ENCODE assay signal across 28 cellular contexts in genomic region chr6:100482698-100483097, GRCh38. TPM values are rescaled to one million over a fixed set of nuclear protein-coding genes. Genes with fewer than 3 reads are reported as not detected.
DNase-seq lines count a peak whose midpoint lies in the region; TF ChIP-seq lines count a peak whose summit lies in the region.
"Had no signal": no experiment of that assay in that cellular context is flagged by ENCODE, and none has a peak within 500 bp of the region (broad histone marks: within the 10 kb centered on the region; RNA-seq: fewer than 3 reads in every experiment).

No MANE protein-coding gene starts in this region.

- H3K27ac Mint-ChIP-seq in type B pancreatic cell: no peak overlapping the region
- H3K27ac Mint-ChIP-seq: H9; immature natural killer cell; mesothelial cell of epicardium; naive thymus-derived CD4-positive, alpha-beta T cell; progenitor cell of endocrine pancreas; T-helper 1 cell treated with Interleukin-12 subunit alpha and Interleukin-12 subunit beta and Interleukin-4 antibody, amounts not matched to agents 30 μg/mL and 1 μg/mL, for 36 hours had no signal

- H3K4me3 Mint-ChIP-seq in type B pancreatic cell: no peak overlapping the region
- H3K4me3 Mint-ChIP-seq: H9; immature natural killer cell; mesothelial cell of epicardium; naive thymus-derived CD4-positive, alpha-beta T cell; T-helper 1 cell treated with Interleukin-12 subunit alpha and Interleukin-12 subunit beta and Interleukin-4 antibody, amounts not matched to agents 30 μg/mL and 1 μg/mL, for 36 hours had no signal

- peaks cover 14% of the 10 kb centered on the region for H3K27me3 Mint-ChIP-seq in type B pancreatic cell
- H3K27me3 Mint-ChIP-seq: progenitor cell of endocrine pancreas had no signal

- H3K36me3 ChIP-seq in liver (ENCODE audit: control insufficient read depth in 4 of 4, insufficient read depth in 3 of 4, low read depth in 1 of 4, low read length in 3 of 4): no peaks in the 10 kb centered on the region
- H3K36me3 ChIP-seq: BE2C, neutrophil, stomach had no signal

- DNase-seq in DMS153 treated with DMSO at 0.1 percent for 48 hours (lab: John Stamatoyannopoulos, UW; ENCODE audit: unreplicated experiment): peak; percentile 50
- peak; percentile 41 for DNase-seq in LNCaP clone FGC (ENCODE audit: low read depth)
- peak; percentile 98 for DNase-seq in NCI-H774 (lab: John Stamatoyannopoulos, UW)
- DNase-seq in DMS114 treated with DMSO at 0.1 percent for 48 hours (lab: John Stamatoyannopoulos, UW; ENCODE audit: unreplicated experiment): no peak
- DNase-seq in UCSD-AML1 (lab: John Stamatoyannopoulos, UW; ENCODE audit: unreplicated experiment): no peak
- no peak for DNase-seq in type B pancreatic cell (ENCODE audit: extremely low spot score, unreplicated experiment)
- DNase-seq: activated T-cell treated with anti-CD3 and anti-CD28 coated beads, Interleukin-2, amount 50 U/mL, for 48 hours; BE2C; caudate nucleus; cortex of kidney; DMS79; GDM1; H9; immature natural killer cell; left ventricle myocardium superior; naive thymus-derived CD4-positive, alpha-beta T cell; NCI-H1436 treated with DMSO at 0.1 percent for 48 hours; NCI-H2171; NCI-H526; RPMI8226; stomach had no signal

- H3K27me3 ChIP-seq in liver (ENCODE audit: control insufficient read depth in 4 of 4, insufficient read depth in 4 of 4, low read length in 3 of 4): no peaks in the 10 kb centered on the region

- peaks cover 3% of the 10 kb centered on the region for H3K4me1 Mint-ChIP-seq in type B pancreatic cell (ENCODE audit: unreplicated experiment)
- H3K4me1 Mint-ChIP-seq: H9; immature natural killer cell; mesothelial cell of epicardium; naive thymus-derived CD4-positive, alpha-beta T cell had no signal

- peaks cover 4 to 51% (median 44%) of the 10 kb centered on the region in 4 donors for H3K4me1 ChIP-seq in liver (ENCODE audit: control insufficient read depth in 4 of 4, insufficient read depth in 4 of 4, low read length in 3 of 4)
- H3K4me1 ChIP-seq: BE2C had no signal

- H3K4me3 ChIP-seq in LNCaP clone FGC (ENCODE audit: low read depth, low read length) (no peak overlapping the region), liver (ENCODE audit: low read depth in 1 of 3, low read length in 3 of 3) (no peak overlapping the region)
- H3K4me3 ChIP-seq: SK-N-MC, stomach had no signal

- no peaks in the 10 kb centered on the region for H3K36me3 Mint-ChIP-seq in type B pancreatic cell
- H3K36me3 Mint-ChIP-seq: immature natural killer cell; mesothelial cell of epicardium; naive thymus-derived CD4-positive, alpha-beta T cell had no signal

- TF ChIP-seq CTCF in LNCaP clone FGC (IDR thresholded peaks at IDR 0.05; ENCODE audit: control insufficient read depth, extremely low read depth, insufficient read depth) (no peak), liver (IDR thresholded peaks at IDR 0.05; ENCODE audit: low read depth, low read length, missing input control) (no peak), type B pancreatic cell (conservative IDR thresholded peaks at IDR 0.05) (no peak)

- peaks cover 4% of the 10 kb centered on the region for H3K9me3 Mint-ChIP-seq in type B pancreatic cell
- H3K9me3 Mint-ChIP-seq: H9; immature natural killer cell; mesothelial cell of epicardium; naive thymus-derived CD4-positive, alpha-beta T cell; T-helper 1 cell treated with Interleukin-12 subunit alpha and Interleukin-12 subunit beta and Interleukin-4 antibody, amounts not matched to agents 30 μg/mL and 1 μg/mL, for 36 hours had no signal

- no peaks in the 10 kb centered on the region for H3K9me3 ChIP-seq in liver (ENCODE audit: control insufficient read depth in 4 of 4, low read length in 3 of 4)
- H3K9me3 ChIP-seq: BE2C, neutrophil, stomach had no signal

- peak; percentile 68 for TF ChIP-seq RAD21 in liver (IDR thresholded peaks at IDR 0.05)

- H3K9ac ChIP-seq in liver (ENCODE audit: low read depth in 1 of 2, low read length in 2 of 2): no peak overlapping the region

- whole genome bisulfite sequencing in liver: 23% methylated on average over 2 of the region's 2 CpGs

- H3K27ac ChIP-seq in liver (ENCODE audit: low read depth in 1 of 2, low read length in 2 of 2): peak overlapping the region; percentile 2 to 47
- H3K27ac ChIP-seq: neutrophil, SK-N-MC, stomach had no signal

TF ChIP-seq in liver, 16 proteins besides CTCF, POLR2A, EP300 and RAD21:
- TF ChIP-seq ZBTB33 (IDR thresholded peaks at IDR 0.05) (peak; percentile 67), REST (IDR thresholded peaks at IDR 0.05) (peak; percentile 57), HNF4A (conservative IDR thresholded peaks at IDR 0.05) (peak; percentile 70 to 91), FOXA2 (IDR thresholded peaks at IDR 0.05) (peak; percentile 99), MAX (IDR thresholded peaks at IDR 0.05) (no peak), FOXA1 (IDR thresholded peaks at IDR 0.05) (peak; percentile 99), NR2F2 (IDR thresholded peaks at IDR 0.05) (no peak), JUND (IDR thresholded peaks at IDR 0.05) (peak in 1 of 2 donors; percentile 71), YY1 (IDR thresholded peaks at IDR 0.05) (peak; percentile 63), GABPA (IDR thresholded peaks at IDR 0.05 in 1 of 2, conservative IDR thresholded peaks at IDR 0.05 in 1 of 2) (peak in 1 of 2 donors; percentile 34), HNF4G (IDR thresholded peaks at IDR 0.05) (peak; percentile 53), TAF1 (conservative IDR thresholded peaks at IDR 0.05) (no peak), RXRA (IDR thresholded peaks at IDR 0.05) (peak; percentile 45 to 86), SP1 (IDR thresholded peaks at IDR 0.05) (peak; percentile 66), EGR1 (IDR thresholded peaks at IDR 0.05; ENCODE audit: low read depth in 2 of 2) (no peak), ATF3 (IDR thresholded peaks at IDR 0.05) (no peak)

RNA-seq across cellular contexts. Expression of gene SIM1, which starts 18.0 kb away (rescaled TPM):
- total RNA-seq in liver (under 1 TPM in 1 of 2 donors, not detected in 1; under 0.01 TPM), type B pancreatic cell (ENCODE audit: low replicate concordance) (6.3 and 7.1 TPM in 2 replicates)
- polyA plus RNA-seq in liver: not detected
- total RNA-seq: H9; left ventricle myocardium superior; mesothelial cell of epicardium; naive thymus-derived CD4-positive, alpha-beta T cell had no signal
- polyA plus RNA-seq: esophagus; immature natural killer cell; naive thymus-derived CD4-positive, alpha-beta T cell; stomach had no signal

Comparison
In these comparisons a context has a peak if more than half of its experiments do, and no peak if none do; other contexts are left out.
1. DNase-seq: peak in DMS153 treated with DMSO at 0.1 percent for 48 hours (single experiment), LNCaP clone FGC (single experiment) and NCI-H774 (single experiment); none in DMS114 treated with DMSO at 0.1 percent for 48 hours (single experiment), UCSD-AML1 (single experiment) and type B pancreatic cell (single experiment).